In the genomic region with DNA sequence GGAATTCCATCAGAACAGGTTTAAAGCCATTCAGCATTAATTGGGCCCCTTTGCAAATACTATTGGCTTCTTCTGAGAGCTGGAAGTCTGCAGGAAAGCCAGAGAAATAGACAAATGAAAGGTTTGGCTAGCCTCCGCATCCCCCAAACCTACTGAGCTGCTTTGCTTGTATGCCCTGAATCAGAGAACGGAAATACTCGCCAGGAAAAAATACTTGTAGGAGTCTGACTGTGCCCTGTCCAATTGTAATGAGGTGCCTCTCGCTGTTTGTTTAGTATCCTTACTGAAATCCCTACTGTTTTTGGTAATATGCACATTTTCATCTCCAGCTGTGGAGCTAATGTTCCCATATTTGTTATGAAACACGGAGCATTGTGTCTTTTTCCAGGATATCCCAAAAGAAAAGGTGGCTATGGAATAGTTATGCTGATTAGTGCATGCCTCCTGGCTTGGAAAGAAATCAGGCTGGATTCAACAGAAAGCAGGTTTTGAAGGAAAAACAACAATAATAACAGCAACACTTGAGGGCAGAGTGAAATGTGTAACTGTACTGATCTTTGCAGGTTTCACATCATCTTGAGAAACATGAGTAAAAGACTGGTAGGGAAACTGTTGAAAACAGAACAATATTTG, we compare ENCODE assay signal across 30 cellular contexts. TPM values are rescaled to one million over a fixed set of nuclear protein-coding genes. Genes with fewer than 3 reads are reported as not detected.
"Had no signal": no experiment of that assay in that cellular context is flagged by ENCODE, and none has a peak within 500 bp of the region (broad histone marks: within the 10 kb centered on the region; RNA-seq: fewer than 3 reads in every experiment).

No MANE protein-coding gene starts in this region.

- H3K27ac ChIP-seq: cardiac muscle cell, coronary artery, dorsolateral prefrontal cortex, gastroesophageal sphincter, hepatocyte, spleen, testis, transverse colon had no signal

- DNase-seq: activated CD4-positive, alpha-beta T cell treated with anti-CD3 and anti-CD28 coated beads for 36 hours; activated CD4-positive, alpha-beta T cell treated with anti-CD3 and anti-CD28 coated beads, Interleukin-2, amount 50 U/mL, for 4 hours; activated CD4-positive, CD25-positive, alpha-beta regulatory T cell; activated naive CD4-positive, alpha-beta T cell; activated T-cell treated with anti-CD3 and anti-CD28 coated beads for 4 hours; activated T-cell treated with anti-CD3 and anti-CD28 coated beads, Interleukin-2, amount 50 U/mL, for 72 hours; aorta; dorsolateral prefrontal cortex; effector memory CD4-positive, alpha-beta T cell; left cardiac atrium; mammary epithelial cell; midbrain; naive thymus-derived CD4-positive, alpha-beta T cell; occipital lobe; right cardiac atrium; spleen; stimulated activated CD4-positive, alpha-beta T cell treated with anti-CD3 and anti-CD28 coated beads, Interleukin-2, amount 100 ng/mL, for 48 hours; stimulated activated naive CD4-positive, alpha-beta T cell treated with Interleukin-2 at 50 U/mL for 16 hours; T-helper 1 cell; testis; transverse colon had no signal

- H3K27me3 Mint-ChIP-seq: activated naive CD8-positive, alpha-beta T cell; naive thymus-derived CD4-positive, alpha-beta T cell had no signal

- H3K9me3 ChIP-seq: gastroesophageal sphincter, spleen, testis, transverse colon had no signal

- H2AFZ ChIP-seq: hepatocyte had no signal

- H3K36me3 Mint-ChIP-seq: activated naive CD8-positive, alpha-beta T cell; brain; naive thymus-derived CD4-positive, alpha-beta T cell had no signal

- H3K79me2 ChIP-seq: hepatocyte had no signal

- H3K27ac Mint-ChIP-seq: activated CD4-positive, alpha-beta T cell treated with anti-CD3 and anti-CD28 coated beads for 36 hours; activated naive CD8-positive, alpha-beta T cell; activated T-cell treated with anti-CD3 and anti-CD28 coated beads, Interleukin-2, amount 50 U/mL, for 72 hours; brain; naive thymus-derived CD4-positive, alpha-beta T cell; T-helper 2 cell treated with Interferon-gamma antibody and Interleukin-4, amounts not matched to agents 5 μg/mL and 100 μg/mL, for 36 hours had no signal

- ATAC-seq: activated CD4-positive, alpha-beta T cell treated with anti-CD3 and anti-CD28 coated beads for 36 hours; activated T-cell treated with anti-CD3 and anti-CD28 coated beads, Interleukin-2, amount 50 U/mL, for 72 hours; gastroesophageal sphincter; left cardiac atrium; naive thymus-derived CD4-positive, alpha-beta T cell; right cardiac atrium had no signal

- H3K27me3 ChIP-seq: gastroesophageal sphincter, hepatocyte, spleen, testis, transverse colon had no signal

- H3K4me1 ChIP-seq: gastroesophageal sphincter, spleen, testis, transverse colon had no signal

- H3K4me2 ChIP-seq: hepatocyte had no signal

- H3K36me3 ChIP-seq: cardiac muscle cell, gastroesophageal sphincter, spleen, transverse colon had no signal

- H3K4me3 ChIP-seq: cardiac muscle cell, coronary artery, gastroesophageal sphincter, hepatocyte, spleen, testis, transverse colon had no signal

- H3K9me3 Mint-ChIP-seq: T-helper 2 cell treated with Interferon-gamma antibody and Interleukin-4, amounts not matched to agents 5 μg/mL and 100 μg/mL, for 36 hours had no signal

- H3K4me1 Mint-ChIP-seq: activated CD4-positive, alpha-beta T cell treated with anti-CD3 and anti-CD28 coated beads for 36 hours had no signal

- H3K4me3 Mint-ChIP-seq: activated CD4-positive, alpha-beta T cell treated with anti-CD3 and anti-CD28 coated beads for 36 hours; activated naive CD8-positive, alpha-beta T cell; activated T-cell treated with anti-CD3 and anti-CD28 coated beads, Interleukin-2, amount 50 U/mL, for 72 hours; naive thymus-derived CD4-positive, alpha-beta T cell; T-helper 2 cell treated with Interferon-gamma antibody and Interleukin-4, amounts not matched to agents 5 μg/mL and 100 μg/mL, for 36 hours had no signal

RNA-seq across cellular contexts. Expression of a gene that starts 50.7 kb away (rescaled TPM):
- total RNA-seq: endothelial cell of umbilical vein; fibroblast of lung; naive thymus-derived CD4-positive, alpha-beta T cell had no signal
